ENCODE assay signal across 8 cellular contexts in genomic region chr19:12774588-12775555, GRCh38. TPM values are rescaled to one million over a fixed set of nuclear protein-coding genes. Genes with fewer than 3 reads are reported as not detected.
DNase-seq lines count a peak whose midpoint lies in the region; ATAC-seq, FAIRE-seq and TF ChIP-seq lines count a peak whose summit lies in the region.

HOOK2 (minus strand) TSS chr19:12775552; CDS start chr19:12775449, 103 bp downstream.

- peak within 1 kb of the TSS; percentile 96 for H3K4me2 ChIP-seq in SK-N-SH

- H2AFZ ChIP-seq in SK-N-SH (ENCODE audit: low read depth): peak within 1 kb of the TSS; percentile 79

- CTCF ChIA-PET in SK-N-SH (lab: Yijun Ruan, JAX): interaction anchor here (1.0 to 12.1 kb wide), 8 partner anchors 12 to 73 kb away, joined by 3 to 447 read pairs (median 10); partner anchors contain the start of genes JUNB, PRDX2 and THSD8
- CTCF ChIA-PET in activated naive CD4-positive, alpha-beta T cell treated with anti-CD3 and anti-CD28 coated beads, Interleukin-2, amount 10 ng/mL, durations not matched to agents 7 days and 5 days (lab: Charles Lee): interaction anchor here (1.9 to 30.6 kb wide), 5 partner anchors 9 to 73 kb away, joined by 7 to 706 read pairs (median 13); partner anchors contain the start of genes JUNB, PRDX2 and THSD8

- no peak for ATAC-seq in SK-N-SH treated with all-trans-retinoic acid at 6 μM for 48 hours
- ATAC-seq in GM21717 (IDR thresholded peaks at IDR 0.05; ENCODE audit: unreplicated experiment): no peak

- 46% methylated on average over 27 of the region's 58 CpGs for WGBS in SK-N-SH (ENCODE audit: low lambda C conversion rate)

- no peaks in the 10 kb centered on the region for H3K36me3 Mint-ChIP-seq in activated naive CD4-positive, alpha-beta T cell treated with anti-CD3 and anti-CD28 coated beads, Interleukin-2, amount 10 ng/mL, durations not matched to agents 7 days and 5 days

- no peak for TF ChIP-seq CTCF in SK-N-SH (IDR thresholded peaks at IDR 0.05)

- no peak for FAIRE-seq in HTR-8/SVneo (lab: Jason Lieb, UNC)

- H3F3A ChIP-seq in SK-N-SH (replicated peaks; ENCODE audit: insufficient read depth): peaks cover 25% of the 10 kb centered on the region

- TF ChIP-seq RAD21 in SK-N-SH (IDR thresholded peaks at IDR 0.05; ENCODE audit: low read length): no peak

- no peaks in the 10 kb centered on the region for H3K27me3 ChIP-seq in SK-N-SH (ENCODE audit: insufficient read depth)

- peaks cover 19 to 50% of the 10 kb centered on the region in 2 experiments; a peak in 3 of 4 replicates for H3K4me1 ChIP-seq in SK-N-SH (ENCODE audit: control insufficient read depth in 1 of 2, insufficient read depth in 2 of 2, low read depth in 1 of 2, low read length in 1 of 2)

- peaks cover 16% of the 10 kb centered on the region for H3K27me3 Mint-ChIP-seq in activated naive CD4-positive, alpha-beta T cell treated with anti-CD3 and anti-CD28 coated beads, Interleukin-2, amount 10 ng/mL, durations not matched to agents 7 days and 5 days

- peak within 1 kb of the TSS; percentile 70 for H3K9ac ChIP-seq in SK-N-SH

- peak within 1 kb of the TSS; percentile 76 for H3K4me3 Mint-ChIP-seq in activated naive CD4-positive, alpha-beta T cell treated with anti-CD3 and anti-CD28 coated beads, Interleukin-2, amount 10 ng/mL, durations not matched to agents 7 days and 5 days

- peak within 1 kb of the TSS; percentile 79 for H3K27ac Mint-ChIP-seq in activated naive CD4-positive, alpha-beta T cell treated with anti-CD3 and anti-CD28 coated beads, Interleukin-2, amount 10 ng/mL, durations not matched to agents 7 days and 5 days

- peak within 1 kb of the TSS; percentile 73 to 75 for H3K4me3 ChIP-seq in SK-N-SH (ENCODE audit: low read depth in 2 of 2, low read length in 1 of 2)

- H3K79me2 ChIP-seq in SK-N-SH (ENCODE audit: insufficient read depth): no peaks in the 10 kb centered on the region

- H3K4me1 Mint-ChIP-seq in activated naive CD4-positive, alpha-beta T cell treated with anti-CD3 and anti-CD28 coated beads, Interleukin-2, amount 10 ng/mL, durations not matched to agents 7 days and 5 days: peaks cover 47% of the 10 kb centered on the region

- no peaks in the 10 kb centered on the region for H3K9me2 ChIP-seq in SK-N-SH

- H3K27ac ChIP-seq in SK-N-SH (ENCODE audit: low read depth in 2 of 2, low read length in 1 of 2): peak within 1 kb of the TSS in 1 of 2 experiments; percentile 73; a peak in 1 of 4 replicates

- no peak for DNase-seq in SK-N-SH
- DNase-seq in NCI-H146 (lab: John Stamatoyannopoulos, UW): peak; percentile 99
- peak; percentile 65 for DNase-seq in activated naive CD4-positive, alpha-beta T cell treated with anti-CD3 and anti-CD28 coated beads, Interleukin-2, amount 10 ng/mL, durations not matched to agents 7 days and 5 days
- peak; percentile 86 for DNase-seq in cardiac septum (ENCODE audit: low spot score)
- peak; percentile 20 for DNase-seq in pons (ENCODE audit: low spot score)
- no peak for DNase-seq in HTR-8/SVneo (ENCODE audit: insufficient read length, low spot score)

- H3K9me3 Mint-ChIP-seq in activated naive CD4-positive, alpha-beta T cell treated with anti-CD3 and anti-CD28 coated beads, Interleukin-2, amount 10 ng/mL, durations not matched to agents 7 days and 5 days: no peaks in the 10 kb centered on the region

- intact Hi-C loops in cardiac septum (cut with DNase I): no loop called here

- H3K36me3 ChIP-seq in SK-N-SH (replicated peaks in 1 of 2; ENCODE audit: control insufficient read depth in 1 of 2, insufficient read depth in 2 of 2, low read length in 1 of 2): no peaks in the 10 kb centered on the region

- POLR2A ChIA-PET in SK-N-SH (lab: Yijun Ruan, JAX): interaction anchor here (0.7 kb wide), 1 partner anchor 17 kb away, joined by 3 read pairs; no protein-coding TSS in a partner anchor

- no peak for TF ChIP-seq EP300 in SK-N-SH (IDR thresholded peaks at IDR 0.05; ENCODE audit: borderline replicate concordance in 1 of 2, low read depth in 1 of 2, low read length in 1 of 2)

- H3K9me3 ChIP-seq in SK-N-SH: no peaks in the 10 kb centered on the region

- no peaks in the 10 kb centered on the region for H4K20me1 ChIP-seq in SK-N-SH (ENCODE audit: insufficient read depth)

TF ChIP-seq in SK-N-SH, 30 proteins besides CTCF, POLR2A, EP300 and RAD21:
- peak; percentile 75; the same call in 1 of the 2 replicates for TF ChIP-seq USF1 (IDR thresholded peaks at IDR 0.05; ENCODE audit: borderline replicate concordance, low read depth)
- no peak for TF ChIP-seq TCF12 (IDR thresholded peaks at IDR 0.05)
- 0 out of 2 replicates have a peak, but pooled peaks have one; percentile 13 for TF ChIP-seq MAX (IDR thresholded peaks at IDR 0.05; ENCODE audit: low read depth)
- no peak for TF ChIP-seq MEF2A (IDR thresholded peaks at IDR 0.05; ENCODE audit: borderline replicate concordance, low read depth)

TF ChIP-seq in SK-N-SH treated with all-trans-retinoic acid at 6 μM for 48 hours, 23 proteins besides CTCF, POLR2A, EP300 and RAD21 (continues in another document):
- no peak for TF ChIP-seq TSHZ2 (CRISPR knock-in tag; IDR thresholded peaks at IDR 0.05)
- no peak for TF ChIP-seq CREB5 (CRISPR knock-in tag; IDR thresholded peaks at IDR 0.05; ENCODE audit: low read depth)
- TF ChIP-seq ZNF565 (CRISPR knock-in tag; conservative IDR thresholded peaks at IDR 0.05; ENCODE audit: low read depth): no peak
- no peak for TF ChIP-seq RARB (CRISPR knock-in tag; IDR thresholded peaks at IDR 0.05)
- TF ChIP-seq TCF4 (CRISPR knock-in tag; IDR thresholded peaks at IDR 0.05; ENCODE audit: borderline replicate concordance): no peak
- TF ChIP-seq ZFP3 (CRISPR knock-in tag; IDR thresholded peaks at IDR 0.05): no peak
- no peak for TF ChIP-seq OSR1 (CRISPR knock-in tag; IDR thresholded peaks at IDR 0.05)
- no peak for TF ChIP-seq ZFP30 (CRISPR knock-in tag; IDR thresholded peaks at IDR 0.05)
- TF ChIP-seq PPARA (CRISPR knock-in tag; IDR thresholded peaks at IDR 0.05; ENCODE audit: borderline replicate concordance): no peak
- no peak for TF ChIP-seq BACH2 (CRISPR knock-in tag; IDR thresholded peaks at IDR 0.05; ENCODE audit: borderline replicate concordance)
- TF ChIP-seq PATZ1 (CRISPR knock-in tag; IDR thresholded peaks at IDR 0.05; ENCODE audit: borderline replicate concordance): no peak
- TF ChIP-seq ESRRG (CRISPR knock-in tag; IDR thresholded peaks at IDR 0.05): no peak
- TF ChIP-seq GLIS3 (CRISPR knock-in tag; IDR thresholded peaks at IDR 0.05): no peak
- TF ChIP-seq ARNTL (CRISPR knock-in tag; IDR thresholded peaks at IDR 0.05; ENCODE audit: borderline replicate concordance, low read depth): no peak

RNA-seq across cellular contexts. Expression of gene HOOK2, which starts in this region (rescaled TPM):
- 23.9 and 33.0 TPM in 2 replicates for polyA plus RNA-seq in SK-N-SH (2012; rRNA removed)
- 11.7 and 19.1 TPM in 2 replicates for polyA plus RNA-seq in SK-N-SH (2012; cell fraction: cytosol; rRNA removed)
- 154 and 162 TPM in 2 replicates for polyA plus RNA-seq in SK-N-SH (2012; cell fraction: nucleus; rRNA removed)
- total RNA-seq in cardiac septum: 101 TPM

Comparison
In these comparisons a context has a peak if more than half of its experiments do, and no peak if none do; other contexts are left out.
1. DNase-seq: peak in NCI-H146 (single experiment), activated naive CD4-positive, alpha-beta T cell treated with anti-CD3 and anti-CD28 coated beads, Interleukin-2, amount 10 ng/mL, durations not matched to agents 7 days and 5 days (single experiment), cardiac septum (single experiment) and pons (single experiment); none in SK-N-SH (single experiment) and HTR-8/SVneo (single experiment).